Comparison of ENCODE assay signal across 18 cellular contexts in genomic region chr18:3914833-3915598, GRCh38.
A peak's percentile ranks its signal among the peaks of the same experiment; 100 is the strongest.
DNase-seq lines count a peak whose midpoint lies in the region; ATAC-seq, FAIRE-seq and TF ChIP-seq lines count a peak whose summit lies in the region.
"Had no signal": no experiment of that assay in that cellular context is flagged by ENCODE, and none has a peak within 500 bp of the region (broad histone marks: within the 10 kb centered on the region; RNA-seq: fewer than 3 reads in every experiment).

No MANE protein-coding gene starts in this region.

- peaks cover 0 to 1% of the 10 kb centered on the region in 2 donors for H3K9me3 Mint-ChIP-seq in stimulated activated naive B cell treated with anti-CD40 and anti-IgM and Interleukin-4, amounts not matched to agents 10 μg/mL and 1 μg/mL and 100 μg/mL, for 72 hours
- H3K9me3 Mint-ChIP-seq: activated T-helper 17 cell treated with anti-CD3 and anti-CD28 coated beads, Interleukin-2, amount 50 U/mL, for 72 hours; memory B cell; nephron progenitor cell had no signal

- TF ChIP-seq CTCF in D721Med (IDR thresholded peaks at IDR 0.05; ENCODE audit: insufficient read depth, missing control alignments) (no peak), omental fat pad (IDR thresholded peaks at IDR 0.05) (no peak)

- H3K27ac Mint-ChIP-seq in stimulated activated naive B cell treated with anti-CD40 and anti-IgM and Interleukin-4, amounts not matched to agents 10 μg/mL and 1 μg/mL and 100 μg/mL, for 72 hours = no peak overlapping the region
- H3K27ac Mint-ChIP-seq: activated T-helper 17 cell treated with anti-CD3 and anti-CD28 coated beads, Interleukin-2, amount 50 U/mL, for 72 hours; memory B cell; nephron progenitor cell had no signal

- DNase-seq in D721Med (ENCODE audit: insufficient read length, low spot score) = no peak
- DNase-seq in NCI-H2171 (lab: John Stamatoyannopoulos, UW) = peak; percentile 85
- DNase-seq in cerebellar cortex (ENCODE audit: low spot score) = peak; percentile 57
- DNase-seq in stimulated activated naive B cell treated with anti-CD40 and anti-IgM and Interleukin-4, amounts not matched to agents 10 μg/mL and 1 μg/mL and 100 μg/mL, for 72 hours = no peak
- DNase-seq in omental fat pad (ENCODE audit: low spot score) = no peak
- no peak for DNase-seq in SKM-1 treated with dmso at 0.1 percent for 144 hours (lab: John Stamatoyannopoulos, UW; ENCODE audit: unreplicated experiment)
- DNase-seq: activated CD4-positive, CD25-positive, alpha-beta regulatory T cell treated with anti-CD3 and anti-CD28 coated beads, Interleukin-2, amount 50 U/mL, for 72 hours; Calu3; GF-D8; heart left ventricle; nephron progenitor cell; small intestine; stimulated activated CD4-positive, alpha-beta T cell treated with anti-CD3 and anti-CD28 coated beads, Interleukin-4, amount 100 ng/mL, for 4 hours; stimulated activated CD8-positive, alpha-beta memory T cell treated with anti-CD3 and anti-CD28 coated beads, Interleukin-4, amount 100 ng/mL, for 48 hours had no signal

- peak; percentile 94 for FAIRE-seq in D721Med (lab: Jason Lieb, UNC)
- FAIRE-seq: small intestine had no signal

- no peaks in the 10 kb centered on the region for H3K4me1 Mint-ChIP-seq in stimulated activated naive B cell treated with anti-CD40 and anti-IgM and Interleukin-4, amounts not matched to agents 10 μg/mL and 1 μg/mL and 100 μg/mL, for 72 hours
- H3K4me1 Mint-ChIP-seq: activated T-helper 17 cell treated with anti-CD3 and anti-CD28 coated beads, Interleukin-2, amount 50 U/mL, for 72 hours; memory B cell; nephron progenitor cell had no signal

- peaks cover 4 to 7% of the 10 kb centered on the region in 2 donors for H3K27me3 Mint-ChIP-seq in stimulated activated naive B cell treated with anti-CD40 and anti-IgM and Interleukin-4, amounts not matched to agents 10 μg/mL and 1 μg/mL and 100 μg/mL, for 72 hours

- no peaks in the 10 kb centered on the region for H3K36me3 Mint-ChIP-seq in stimulated activated naive B cell treated with anti-CD40 and anti-IgM and Interleukin-4, amounts not matched to agents 10 μg/mL and 1 μg/mL and 100 μg/mL, for 72 hours
- H3K36me3 Mint-ChIP-seq: memory B cell had no signal

- H3K4me3 Mint-ChIP-seq in stimulated activated naive B cell treated with anti-CD40 and anti-IgM and Interleukin-4, amounts not matched to agents 10 μg/mL and 1 μg/mL and 100 μg/mL, for 72 hours = no peak overlapping the region
- H3K4me3 Mint-ChIP-seq: activated T-helper 17 cell treated with anti-CD3 and anti-CD28 coated beads, Interleukin-2, amount 50 U/mL, for 72 hours; memory B cell; nephron progenitor cell had no signal

- peak; percentile 63 for ATAC-seq in GM18907 (IDR thresholded peaks at IDR 0.05; ENCODE audit: unreplicated experiment)
- no peak for ATAC-seq in stimulated activated naive B cell treated with anti-CD40 and anti-IgM and Interleukin-4, amounts not matched to agents 10 μg/mL and 1 μg/mL and 100 μg/mL, for 72 hours (replicated peaks)
- ATAC-seq in omental fat pad (ENCODE audit: low FRiP score) = no peak
- ATAC-seq: activated T-helper 17 cell treated with anti-CD3 and anti-CD28 coated beads, Interleukin-2, amount 50 U/mL, for 72 hours; HCT116 had no signal

Comparison
In these comparisons a context has a peak if more than half of its experiments do, and no peak if none do; other contexts are left out.
1. DNase-seq: peak in NCI-H2171 (single experiment) and cerebellar cortex (single experiment); none in D721Med (single experiment), stimulated activated naive B cell treated with anti-CD40 and anti-IgM and Interleukin-4, amounts not matched to agents 10 μg/mL and 1 μg/mL and 100 μg/mL, for 72 hours (single experiment), omental fat pad (single experiment) and SKM-1 treated with dmso at 0.1 percent for 144 hours (single experiment).